Comparison of ENCODE assay signal across 8 cellular contexts in genomic region chr9:70043689-70044449, GRCh38. TPM values are rescaled to one million over a fixed set of nuclear protein-coding genes. Genes with fewer than 3 reads are reported as not detected.
DNase-seq lines count a peak whose midpoint lies in the region; ATAC-seq and TF ChIP-seq lines count a peak whose summit lies in the region.

TSS of gene MAMDC2 (plus strand) at chr9:70043848. CDS start at chr9:70044198, 350 bp downstream.

- H3K4me3 ChIP-seq in osteoblast (ENCODE audit: insufficient read depth, low read length), result peak within 1 kb of the TSS; percentile 72

- H3K36me3 Mint-ChIP-seq in WTC11, result peaks cover 7% of the 10 kb centered on the region

- H3K4me3 Mint-ChIP-seq in WTC11, result peak within 1 kb of the TSS; percentile 83

- no peak within 1 kb of the TSS for H3K27ac ChIP-seq in osteoblast (ENCODE audit: low read depth, low read length)

- H3K4me1 ChIP-seq in osteoblast (ENCODE audit: insufficient read depth, low read length), result peaks cover 17% of the 10 kb centered on the region

- TF ChIP-seq CTCF in WTC11 (IDR thresholded peaks at IDR 0.05) (no peak), osteoblast (IDR thresholded peaks at IDR 0.05; ENCODE audit: extremely low read depth, low read depth, low read length) (no peak)

- DNase-seq in Daoy (ENCODE audit: low read depth), result peak; percentile 47
- DNase-seq in WTC11 (ENCODE audit: low spot score), result peak; percentile 70
- DNase-seq in head of caudate nucleus, result peak in 38 of 42 donors; percentile 11 to 73 (median 40)
- DNase-seq in osteoblast (ENCODE audit: insufficient read length, low spot score, missing footprints), result peak; percentile 87
- DNase-seq in NCI-H1436 treated with DMSO at 0.1 percent for 48 hours (lab: John Stamatoyannopoulos, UW), result no peak
- DNase-seq in HUDEP-2 (lab: John Stamatoyannopoulos, UW; ENCODE audit: unreplicated experiment in 76 of 76), result no peak
- no peak for DNase-seq in NOMO-1 treated with dmso at 0.1 percent for 144 hours (lab: John Stamatoyannopoulos, UW; ENCODE audit: unreplicated experiment)

- H3K27me3 ChIP-seq in osteoblast (ENCODE audit: insufficient read depth, low read length), result no peaks in the 10 kb centered on the region

- CTCF ChIA-PET in WTC11 (lab: Charles Lee), result interaction anchor here (1.0 to 3.8 kb wide), 4 partner anchors 30 to 186 kb away, joined by 3 to 28 read pairs (median 16); no protein-coding TSS in a partner anchor

- intact Hi-C loops in head of caudate nucleus (cut with DNase I), result no loop called here

- peaks cover 48% of the 10 kb centered on the region for H3K4me1 Mint-ChIP-seq in WTC11

- no peaks in the 10 kb centered on the region for H3K9me3 ChIP-seq in osteoblast (ENCODE audit: low read depth, low read length)

- H3K79me2 ChIP-seq in osteoblast (ENCODE audit: insufficient read depth, low read length), result no peaks in the 10 kb centered on the region

- ATAC-seq in WTC11 (peak; percentile 66), GM19351 (IDR thresholded peaks at IDR 0.05; ENCODE audit: unreplicated experiment) (no peak)

- H3K36me3 ChIP-seq in osteoblast (ENCODE audit: insufficient read depth, low read length), result no peaks in the 10 kb centered on the region

- H2AFZ ChIP-seq in osteoblast (ENCODE audit: low read length), result peak within 1 kb of the TSS; percentile 89

- H3K9me3 Mint-ChIP-seq in WTC11, result peaks cover 3% of the 10 kb centered on the region

- H3K27me3 Mint-ChIP-seq in WTC11 (ENCODE audit: low read depth), result peaks cover 33% of the 10 kb centered on the region

- no peaks in the 10 kb centered on the region for H4K20me1 ChIP-seq in osteoblast (ENCODE audit: insufficient read depth, low read length)

- H3K27ac Mint-ChIP-seq in WTC11, result peak within 1 kb of the TSS; percentile 66

- POLR2A ChIA-PET in WTC11 (lab: Charles Lee), result interaction anchor here (1.0 to 1.8 kb wide), 2 partner anchors 52 to 67 kb away, joined by 3 to 6 read pairs; no protein-coding TSS in a partner anchor

- H3K4me2 ChIP-seq in osteoblast (ENCODE audit: insufficient read depth, low read length), result peak within 1 kb of the TSS; percentile 84

TF ChIP-seq in WTC11, 78 proteins besides CTCF, POLR2A, EP300 and RAD21:
- TF ChIP-seq ZNF532 (CRISPR knock-in tag; IDR thresholded peaks at IDR 0.05; ENCODE audit: borderline replicate concordance) (no peak), TEAD1 (CRISPR knock-in tag; IDR thresholded peaks at IDR 0.05) (0 out of 2 replicates have a peak, but pooled peaks have one; percentile 38), RELA (CRISPR knock-in tag; IDR thresholded peaks at IDR 0.05; ENCODE audit: borderline replicate concordance) (no peak), ZNF512 (CRISPR knock-in tag; IDR thresholded peaks at IDR 0.05; ENCODE audit: borderline replicate concordance) (no peak), MAX (CRISPR knock-in tag; IDR thresholded peaks at IDR 0.05) (no peak), TEAD4 (CRISPR knock-in tag; IDR thresholded peaks at IDR 0.05) (no peak), SMAD3 (CRISPR knock-in tag; IDR thresholded peaks at IDR 0.05; ENCODE audit: borderline replicate concordance) (no peak), CDX4 (CRISPR knock-in tag; IDR thresholded peaks at IDR 0.05; ENCODE audit: borderline replicate concordance) (no peak), ZNF425 (CRISPR knock-in tag; conservative IDR thresholded peaks at IDR 0.05) (no peak), GABPB1 (CRISPR knock-in tag; IDR thresholded peaks at IDR 0.05) (no peak), ELF4 (CRISPR knock-in tag; IDR thresholded peaks at IDR 0.05; ENCODE audit: low read depth) (0 out of 2 replicates have a peak, but pooled peaks have one; percentile 28)
TF ChIP-seq in WTC11: peak in this region for 2.

RNA-seq across cellular contexts. Expression of gene MAMDC2, which starts in this region (rescaled TPM):
- total RNA-seq in Daoy (2014; rRNA removed; shearing (Covaris generic)), result 0.30 and 2.2 TPM in 2 replicates
- total RNA-seq in WTC11 (2021), result 6.0 to 6.3 TPM (median 6.3 TPM) in 3 replicates
- 1.4 and 1.5 TPM in 2 replicates for total RNA-seq in osteoblast

Comparison
In these comparisons a context has a peak if more than half of its experiments do, and no peak if none do; other contexts are left out.
1. DNase-seq: peak in Daoy (single experiment), WTC11 (single experiment), head of caudate nucleus (38 of 42) and osteoblast (single experiment); none in NCI-H1436 treated with DMSO at 0.1 percent for 48 hours (single experiment), HUDEP-2 (0 of 76) and NOMO-1 treated with dmso at 0.1 percent for 144 hours (single experiment).